Comparison of ENCODE assay signal across 16 cellular contexts in the genomic region with DNA sequence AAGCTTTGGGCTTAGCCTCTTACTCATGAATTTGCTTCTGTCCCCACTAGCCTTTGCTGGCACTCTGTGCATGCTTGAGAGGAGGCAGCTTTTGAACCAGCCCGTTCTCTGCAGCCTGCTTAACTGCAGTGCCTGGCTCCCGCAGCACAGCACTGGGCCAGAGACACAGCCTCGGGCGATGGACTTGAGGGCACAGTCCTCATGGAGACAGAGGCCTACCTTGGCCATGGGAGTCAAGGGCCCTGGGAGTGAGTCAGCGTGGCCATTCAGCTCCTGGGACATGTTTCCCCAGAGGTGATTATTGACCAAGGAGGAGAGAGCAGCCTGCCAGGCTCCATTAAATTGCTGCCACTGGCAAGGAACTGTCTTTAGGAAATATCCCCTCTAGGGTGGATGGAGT.
A peak's percentile ranks its signal among the peaks of the same experiment; 100 is the strongest.
DNase-seq lines count a peak whose midpoint lies in the region; ATAC-seq, FAIRE-seq and TF ChIP-seq lines count a peak whose summit lies in the region.
"Had no signal": no experiment of that assay in that cellular context is flagged by ENCODE, and none has a peak within 500 bp of the region (broad histone marks: within the 10 kb centered on the region; RNA-seq: fewer than 3 reads in every experiment).

No MANE protein-coding gene starts in this region.

- H3K27ac ChIP-seq in H1 (ENCODE audit: low read depth, low read length), result no peak overlapping the region
- no peak overlapping the region for H3K27ac ChIP-seq in small intestine (ENCODE audit: low read depth in 1 of 2, low read length in 1 of 2)

- H3K14ac ChIP-seq in H1 (ENCODE audit: insufficient read length), result no peak overlapping the region

- H3K36me3 ChIP-seq in H1 (ENCODE audit: control insufficient read depth in 2 of 4, insufficient read depth in 4 of 4, low read length in 3 of 4), result no peaks in the 10 kb centered on the region
- H3K36me3 ChIP-seq in small intestine (ENCODE audit: control insufficient read depth in 2 of 2, insufficient read depth in 2 of 2, low read length in 2 of 2), result no peaks in the 10 kb centered on the region
- H3K36me3 ChIP-seq: HAP-1 had no signal

- H2BK120ac ChIP-seq in H1 (replicated peaks; ENCODE audit: low read depth, low read length), result no peak overlapping the region

- H3K4me1 ChIP-seq in H1 (replicated peaks in 1 of 4; ENCODE audit: control insufficient read depth in 3 of 4, insufficient read depth in 4 of 4, low read length in 3 of 4), result no peaks in the 10 kb centered on the region; a peak in 1 of 7 replicates
- peaks cover 0 to 3% of the 10 kb centered on the region in 2 donors for H3K4me1 ChIP-seq in small intestine (ENCODE audit: control insufficient read depth in 2 of 2, insufficient read depth in 1 of 2, low read depth in 1 of 2, low read length in 1 of 2)
- H3K4me1 ChIP-seq: HAP-1 had no signal

- no peaks in the 10 kb centered on the region for H3K9me3 ChIP-seq in H1 (ENCODE audit: insufficient read depth in 2 of 2, low read depth in 1 of 2, low read length in 1 of 2)
- H3K9me3 ChIP-seq in small intestine (ENCODE audit: control insufficient read depth, low read depth), result no peaks in the 10 kb centered on the region
- H3K9me3 ChIP-seq: HAP-1 had no signal

- H3K4me2 ChIP-seq in H1 (ENCODE audit: insufficient read depth in 1 of 2, low read depth in 2 of 2, low read length in 2 of 2), result no peak overlapping the region
- H3K4me2 ChIP-seq: GM23338 had no signal

- TF ChIP-seq CTCF in H1 (IDR thresholded peaks at IDR 0.05; ENCODE audit: control extremely low read depth in 1 of 3, insufficient read depth in 1 of 3, low read depth in 1 of 3, low read length in 3 of 3) (no peak), chondrocyte (IDR thresholded peaks at IDR 0.05) (no peak)

- no peak overlapping the region for H3K4ac ChIP-seq in H1 (replicated peaks; ENCODE audit: insufficient read length, low read depth, low read length)

- H3K4me3 ChIP-seq in H1 (ENCODE audit: extremely low read depth in 1 of 4, insufficient read depth in 2 of 4, low read depth in 3 of 4, low read length in 4 of 4), result no peak overlapping the region
- no peak overlapping the region for H3K4me3 ChIP-seq in small intestine (ENCODE audit: low read depth in 1 of 2, low read length in 2 of 2)
- H3K4me3 ChIP-seq: GM12878, GM23338, HAP-1 had no signal

- no peaks in the 10 kb centered on the region for H4K20me1 ChIP-seq in H1 (replicated peaks in 1 of 2; ENCODE audit: control insufficient read depth in 1 of 2, insufficient read depth in 2 of 2, low read length in 2 of 2)

- 79% methylated on average over 5 of the region's 5 CpGs; no CpG with 5 or more reads in 1 of the 2 experiments for WGBS in H1 (ENCODE audit: extremely low coverage in 1 of 2, insufficient coverage in 1 of 2, insufficient read length in 1 of 2, insufficient replicate concordance in 2 of 2, low coverage in 1 of 2, low lambda C conversion rate in 2 of 2, missing lambda C conversion rate in 1 of 2), 2 experiments
- WGBS in small intestine, 3 donors, result 61 to 87% (median 68%) methylated on average over 5 of the region's 5 CpGs

- H3K27me3 Mint-ChIP-seq in stimulated activated naive CD8-positive, alpha-beta T cell treated with anti-CD3 and anti-CD28 coated beads, Interleukin-15, amount 100 ng/mL, for 72 hours, result peaks cover 26% of the 10 kb centered on the region
- H3K27me3 Mint-ChIP-seq in chondrocyte (ENCODE audit: low read depth), result peaks cover 8% of the 10 kb centered on the region

- H4K91ac ChIP-seq in H1 (replicated peaks; ENCODE audit: insufficient read length, low read length), result no peak overlapping the region

- H3K79me2 ChIP-seq in H1 (ENCODE audit: control insufficient read depth in 1 of 2, insufficient read depth in 2 of 2, low read length in 2 of 2), result no peaks in the 10 kb centered on the region

- CTCF ChIA-PET in H1 (lab: Charles Lee; ENCODE audit: partially characterized antibody), result interaction anchor here (1.1 to 1.6 kb wide), 8 partner anchors 8 to 77 kb away, joined by 3 to 5 read pairs (median 4); no protein-coding TSS in a partner anchor

- H4K5ac ChIP-seq in H1 (ENCODE audit: insufficient read length, low read depth, low read length), result no peak overlapping the region

- H3K9me3 Mint-ChIP-seq in stimulated activated naive CD8-positive, alpha-beta T cell treated with anti-CD3 and anti-CD28 coated beads, Interleukin-15, amount 100 ng/mL, for 72 hours, result no peaks in the 10 kb centered on the region
- no peaks in the 10 kb centered on the region for H3K9me3 Mint-ChIP-seq in chondrocyte (ENCODE audit: low read depth)
- H3K9me3 Mint-ChIP-seq: CD4-positive, alpha-beta memory T cell; GM23338 had no signal

- H3K27ac Mint-ChIP-seq in stimulated activated naive CD8-positive, alpha-beta T cell treated with anti-CD3 and anti-CD28 coated beads, Interleukin-15, amount 100 ng/mL, for 72 hours, result no peak overlapping the region
- no peak overlapping the region for H3K27ac Mint-ChIP-seq in chondrocyte (ENCODE audit: unreplicated experiment)
- H3K27ac Mint-ChIP-seq: B cell; CD4-positive, alpha-beta memory T cell; GM23338 had no signal

- H4K8ac ChIP-seq in H1 (ENCODE audit: extremely low read depth, insufficient read depth, low read length), result peak overlapping the region; percentile 7; the same call in 1 of the 2 replicates

- no peak overlapping the region for H2BK20ac ChIP-seq in H1 (ENCODE audit: low read length)

- ATAC-seq in stimulated activated naive CD8-positive, alpha-beta T cell treated with anti-CD3 and anti-CD28 coated beads, Interleukin-15, amount 100 ng/mL, for 72 hours, result no peak
- ATAC-seq in GM18519 (IDR thresholded peaks at IDR 0.05; ENCODE audit: low FRiP score, unreplicated experiment), result no peak
- no peak for ATAC-seq in HG02885 (IDR thresholded peaks at IDR 0.05; ENCODE audit: poor library complexity, unreplicated experiment)
- ATAC-seq: GM12878, GM23338 had no signal

- DNase-seq in HTR-8/SVneo (ENCODE audit: insufficient read length, low spot score) (no peak), H1 (ENCODE audit: low read depth in 1 of 2, low spot score in 2 of 2) (no peak), medulla oblongata (ENCODE audit: extremely low spot score) (peak; percentile 53), small intestine (peak; percentile 24), chondrocyte (ENCODE audit: low spot score) (no peak)
- no peak for DNase-seq in stimulated activated naive CD8-positive, alpha-beta T cell treated with anti-CD3 and anti-CD28 coated beads, Interleukin-15, amount 100 ng/mL, for 72 hours
- DNase-seq: ACHN; CD4-positive, alpha-beta memory T cell; DMS79 had no signal

- no peak overlapping the region for H2BK12ac ChIP-seq in H1 (ENCODE audit: low read depth, low read length)

- no peaks in the 10 kb centered on the region; the same call in 1 of the 2 replicates for H3K79me1 ChIP-seq in H1 (ENCODE audit: low read depth, low read length)

- no peak overlapping the region for H2AK5ac ChIP-seq in H1 (ENCODE audit: low read depth, low read length)

- H2BK15ac ChIP-seq in H1 (ENCODE audit: low read length), result no peak overlapping the region

- H2BK5ac ChIP-seq in H1 (ENCODE audit: low read depth, low read length), result no peak overlapping the region

- FAIRE-seq in HTR-8/SVneo (lab: Jason Lieb, UNC) (peak; percentile 89), H1 (lab: Jason Lieb, UNC) (no peak), small intestine (lab: Jason Lieb, UNC) (no peak)
- FAIRE-seq: GM12878, GM18507 had no signal

- POLR2A ChIA-PET in H1 (lab: Charles Lee; ENCODE audit: partially characterized antibody), result no interaction called here

- no peak overlapping the region for H3K56ac ChIP-seq in H1 (replicated peaks; ENCODE audit: insufficient read length, low read depth, low read length)

- no peak overlapping the region for H3K4me3 Mint-ChIP-seq in stimulated activated naive CD8-positive, alpha-beta T cell treated with anti-CD3 and anti-CD28 coated beads, Interleukin-15, amount 100 ng/mL, for 72 hours
- H3K4me3 Mint-ChIP-seq in chondrocyte (ENCODE audit: unreplicated experiment), result no peak overlapping the region
- H3K4me3 Mint-ChIP-seq: B cell; CD4-positive, alpha-beta memory T cell; GM23338 had no signal

- no peaks in the 10 kb centered on the region for H3K23me2 ChIP-seq in H1 (ENCODE audit: low read depth, low read length)

- no peak for TF ChIP-seq POLR2A in H1 (IDR thresholded peaks at IDR 0.05; ENCODE audit: control extremely low read depth in 1 of 2, low read depth in 2 of 2, low read length in 2 of 2)

- H3K9ac ChIP-seq in H1 (replicated peaks in 1 of 4; ENCODE audit: extremely low read depth in 1 of 4, low read depth in 3 of 4, low read length in 3 of 4), result no peak overlapping the region

- H3K36me3 Mint-ChIP-seq in chondrocyte (ENCODE audit: low read depth), result no peaks in the 10 kb centered on the region
- H3K36me3 Mint-ChIP-seq: CD4-positive, alpha-beta memory T cell had no signal

- no peak for TF ChIP-seq EP300 in H1 (IDR thresholded peaks at IDR 0.05; ENCODE audit: borderline replicate concordance in 1 of 2, low read depth in 2 of 2, low read length in 2 of 2)

- H3K4me1 Mint-ChIP-seq in stimulated activated naive CD8-positive, alpha-beta T cell treated with anti-CD3 and anti-CD28 coated beads, Interleukin-15, amount 100 ng/mL, for 72 hours, result no peaks in the 10 kb centered on the region
- no peaks in the 10 kb centered on the region for H3K4me1 Mint-ChIP-seq in chondrocyte (ENCODE audit: low read depth)
- H3K4me1 Mint-ChIP-seq: B cell; CD4-positive, alpha-beta memory T cell had no signal

- H3K27me3 ChIP-seq in H1 (replicated peaks in 1 of 4; ENCODE audit: control insufficient read depth in 3 of 4, extremely low read depth in 1 of 4, insufficient read depth in 3 of 4, low read length in 3 of 4) (no peaks in the 10 kb centered on the region), small intestine (ENCODE audit: control insufficient read depth in 2 of 2, insufficient read depth in 2 of 2, low read length in 2 of 2) (no peaks in the 10 kb centered on the region)

- H2AFZ ChIP-seq in H1 (ENCODE audit: low read length), result no peak overlapping the region
- H2AFZ ChIP-seq: GM23338 had no signal

- no peak overlapping the region for H3K18ac ChIP-seq in H1 (ENCODE audit: extremely low read depth, low read length)

- no peak for TF ChIP-seq RAD21 in H1 (IDR thresholded peaks at IDR 0.05 in 1 of 2, conservative IDR thresholded peaks at IDR 0.05 in 1 of 2; ENCODE audit: low read depth in 2 of 2, low read length in 2 of 2)

- H3K23ac ChIP-seq in H1 (ENCODE audit: insufficient read length), result no peak overlapping the region

TF ChIP-seq in H1, 55 proteins besides CTCF, POLR2A, EP300 and RAD21 (continues in another document):
- no peak for TF ChIP-seq KDM4A (IDR thresholded peaks at IDR 0.05; ENCODE audit: low read depth, low read length, severe bottlenecking)
- TF ChIP-seq, protein P1, sequence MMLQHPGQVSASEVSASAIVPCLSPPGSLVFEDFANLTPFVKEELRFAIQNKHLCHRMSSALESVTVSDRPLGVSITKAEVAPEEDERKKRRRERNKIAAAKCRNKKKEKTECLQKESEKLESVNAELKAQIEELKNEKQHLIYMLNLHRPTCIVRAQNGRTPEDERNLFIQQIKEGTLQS (IDR thresholded peaks at IDR 0.05; ENCODE audit: insufficient read depth, low read depth, low read length), result no peak
- no peak for TF ChIP-seq PHF8 (conservative IDR thresholded peaks at IDR 0.05; ENCODE audit: low read depth, low read length)
- no peak for TF ChIP-seq HDAC2 (IDR thresholded peaks at IDR 0.05; ENCODE audit: borderline replicate concordance in 1 of 2, low read depth in 2 of 2, low read length in 2 of 2)
- TF ChIP-seq CHD1 (IDR thresholded peaks at IDR 0.05; ENCODE audit: low read depth, low read length), result no peak
- TF ChIP-seq EZH2 (IDR thresholded peaks at IDR 0.05; ENCODE audit: low read depth, low read length, severe bottlenecking), result no peak

Comparison
In these comparisons a context has a peak if more than half of its experiments do, and no peak if none do; other contexts are left out.
1. DNase-seq: peak in medulla oblongata (single experiment) and small intestine (single experiment); none in HTR-8/SVneo (single experiment), H1 (0 of 2), stimulated activated naive CD8-positive, alpha-beta T cell treated with anti-CD3 and anti-CD28 coated beads, Interleukin-15, amount 100 ng/mL, for 72 hours (0 of 2) and chondrocyte (single experiment).